Comparison of ENCODE assay signal across 14 cellular contexts in the genomic region with DNA sequence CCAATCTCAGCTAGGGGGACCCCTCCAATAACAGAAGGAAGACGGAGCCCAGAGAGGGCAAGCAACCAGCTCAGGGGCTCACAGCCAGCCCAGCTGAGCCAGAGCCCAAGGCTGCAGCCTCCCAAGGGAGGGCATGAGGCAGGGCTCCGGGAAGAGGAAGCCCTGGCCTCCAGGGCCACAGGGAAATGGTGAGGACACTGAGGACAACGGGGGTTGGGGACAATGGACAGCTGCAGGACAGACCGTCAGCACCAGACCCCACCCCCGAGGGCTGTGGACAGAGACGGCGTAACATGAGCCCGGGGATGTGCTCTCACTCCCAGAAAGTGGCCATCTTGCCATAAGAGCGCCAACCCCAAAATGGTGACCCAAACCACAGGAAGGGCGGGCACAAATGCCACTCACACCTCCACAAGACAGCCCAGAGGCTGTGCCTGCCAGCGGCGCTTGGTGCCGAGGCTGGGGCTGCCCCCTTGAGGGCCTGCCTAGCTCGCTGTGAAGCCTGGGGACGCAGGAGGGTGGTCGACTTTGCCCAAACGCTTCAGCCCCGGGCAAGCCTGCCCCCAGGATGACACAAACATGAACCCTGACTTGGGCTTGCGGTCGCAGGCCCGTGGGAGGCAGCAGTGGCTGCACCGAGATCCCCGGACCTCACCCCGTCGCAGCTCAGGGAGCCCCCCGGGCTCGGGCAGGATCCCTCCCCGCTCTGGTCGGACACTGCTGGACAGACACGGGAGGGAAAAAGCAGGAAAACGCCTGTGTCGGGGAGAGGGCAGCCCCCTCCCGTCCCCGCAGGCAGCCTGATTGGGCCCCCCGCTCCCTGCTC. TPM values are rescaled to one million over a fixed set of nuclear protein-coding genes. Genes with fewer than 3 reads are reported as not detected.
DNase-seq lines count a peak whose midpoint lies in the region; ATAC-seq, FAIRE-seq and TF ChIP-seq lines count a peak whose summit lies in the region.
"Had no signal": no experiment of that assay in that cellular context is flagged by ENCODE, and none has a peak within 500 bp of the region (broad histone marks: within the 10 kb centered on the region; RNA-seq: fewer than 3 reads in every experiment).

No MANE protein-coding gene starts in this region.

- no peak for TF ChIP-seq POLR2A in HepG2 (IDR thresholded peaks at IDR 0.05; ENCODE audit: insufficient read depth in 1 of 2, low read depth in 2 of 2, low read length in 2 of 2)
- TF ChIP-seq POLR2A in right lobe of liver (IDR thresholded peaks at IDR 0.05): no peak

- no peak for FAIRE-seq in HepG2 (lab: Jason Lieb, UNC)

- H3K4me1 Mint-ChIP-seq in naive thymus-derived CD4-positive, alpha-beta T cell: peaks cover 6 to 34% (median 27%) of the 10 kb centered on the region in 7 donors

- H2AFZ ChIP-seq in HepG2 (ENCODE audit: low read length): no peak overlapping the region

- in situ Hi-C loops in HepG2 (cut with HindIII; ENCODE audit: extremely low pct_ligation_motif_present, low pct_unique_long_range_greater_than_20kb): loop anchor here (5.0 kb wide), 1 partner anchor 53 kb away; no protein-coding TSS in a partner anchor

- H3K9me3 Mint-ChIP-seq in naive thymus-derived CD4-positive, alpha-beta T cell: no peaks in the 10 kb centered on the region
- H3K9me3 Mint-ChIP-seq: nephron had no signal

- H3K36me3 ChIP-seq in HepG2 (replicated peaks in 1 of 2; ENCODE audit: control insufficient read depth in 1 of 2, insufficient read depth in 2 of 2, low read length in 2 of 2): peaks cover 0 to 2% of the 10 kb centered on the region in 2 experiments; a peak in 1 of 5 replicates
- no peaks in the 10 kb centered on the region for H3K36me3 ChIP-seq in right lobe of liver
- no peaks in the 10 kb centered on the region for H3K36me3 ChIP-seq in effector memory CD4-positive, alpha-beta T cell (ENCODE audit: control insufficient read depth, insufficient read depth, low read length)
- H3K36me3 ChIP-seq in naive thymus-derived CD4-positive, alpha-beta T cell (ENCODE audit: control insufficient read depth in 2 of 3, insufficient read depth in 3 of 3, low read length in 3 of 3): no peaks in the 10 kb centered on the region
- H3K36me3 ChIP-seq: BE2C had no signal

- H3K36me3 Mint-ChIP-seq in naive thymus-derived CD4-positive, alpha-beta T cell: peaks cover 0 to 3% (median 0%) of the 10 kb centered on the region in 5 donors

- H3K27ac ChIP-seq in HepG2 (ENCODE audit: extremely low read length, insufficient read depth, low read length) (no peak overlapping the region), right lobe of liver (no peak overlapping the region)
- no peak overlapping the region for H3K27ac ChIP-seq in effector memory CD4-positive, alpha-beta T cell (ENCODE audit: insufficient read depth, low read length, poor library complexity, severe bottlenecking)
- peak overlapping the region; percentile 63 for H3K27ac ChIP-seq in naive thymus-derived CD4-positive, alpha-beta T cell (ENCODE audit: low read depth, low read length)

- H4K20me1 ChIP-seq in HepG2 (ENCODE audit: insufficient read depth, low read length): no peaks in the 10 kb centered on the region

- no peak for TF ChIP-seq RAD21 in HepG2 (CRISPR knock-in tag; IDR thresholded peaks at IDR 0.05)

- DNase-seq in HepG2 (ENCODE audit: low spot score) (no peak), right lobe of liver (no peak), HuH-7.5 (ENCODE audit: low spot score) (no peak), HT-29 (ENCODE audit: low spot score) (no peak)
- DNase-seq in effector memory CD4-positive, alpha-beta T cell: no peak
- peak in 1 of 9 donors; percentile 18 for DNase-seq in naive thymus-derived CD4-positive, alpha-beta T cell
- DNase-seq: activated CD8-positive, alpha-beta memory T cell treated with anti-CD3 and anti-CD28 coated beads, Interleukin-2, amount 50 U/mL, for 48 hours; BE2C; foreskin melanocyte; Kasumi-1 had no signal

- peaks cover 0 to 27% (median 0%) of the 10 kb centered on the region in 5 donors for H3K27me3 Mint-ChIP-seq in naive thymus-derived CD4-positive, alpha-beta T cell

- POLR2A ChIA-PET in HepG2 (lab: Yijun Ruan, JAX): no interaction called here
- POLR2A ChIA-PET in naive thymus-derived CD4-positive, alpha-beta T cell (lab: Charles Lee): interaction anchor here (0.9 to 2.1 kb wide), 3 partner anchors 7 to 871 kb away, joined by 3 to 9 read pairs (median 6); partner anchors contain the start of genes NLRP1 and PIMREG

- CTCF ChIA-PET in HepG2 (lab: Yijun Ruan, JAX; ENCODE audit: low intra/inter-chr PET ratio, low total read pairs): no interaction called here
- CTCF ChIA-PET in naive thymus-derived CD4-positive, alpha-beta T cell (lab: Charles Lee): no interaction called here

- no peak overlapping the region for H3K4me2 ChIP-seq in HepG2 (ENCODE audit: low read depth, low read length)

- H3K9me3 ChIP-seq in HepG2 (ENCODE audit: low read length): no peaks in the 10 kb centered on the region
- H3K9me3 ChIP-seq in right lobe of liver: no peaks in the 10 kb centered on the region
- no peaks in the 10 kb centered on the region for H3K9me3 ChIP-seq in effector memory CD4-positive, alpha-beta T cell (ENCODE audit: control insufficient read depth, low read length)
- no peaks in the 10 kb centered on the region for H3K9me3 ChIP-seq in naive thymus-derived CD4-positive, alpha-beta T cell (ENCODE audit: control insufficient read depth in 2 of 3, low read length in 3 of 3)
- H3K9me3 ChIP-seq: BE2C had no signal

- peak overlapping the region in 7 of 9 donors; percentile 9 to 90 (median 79) for H3K27ac Mint-ChIP-seq in naive thymus-derived CD4-positive, alpha-beta T cell
- H3K27ac Mint-ChIP-seq: nephron had no signal

- H3K4me3 ChIP-seq in HepG2 (replicated peaks in 1 of 3; ENCODE audit: insufficient read depth in 1 of 3, low read depth in 2 of 3, low read length in 3 of 3) (no peak overlapping the region), right lobe of liver (no peak overlapping the region)
- peak overlapping the region; percentile 41 for H3K4me3 ChIP-seq in effector memory CD4-positive, alpha-beta T cell (ENCODE audit: insufficient read depth, low read depth, low read length, poor library complexity, severe bottlenecking)
- peak overlapping the region; percentile 27 for H3K4me3 ChIP-seq in naive thymus-derived CD4-positive, alpha-beta T cell (ENCODE audit: low read length)

- H3K27me3 ChIP-seq in HepG2 (ENCODE audit: control insufficient read depth in 1 of 2, insufficient read depth in 2 of 2, low read length in 2 of 2) (peaks cover 0 to 3% of the 10 kb centered on the region in 2 experiments; a peak in 3 of 5 replicates), right lobe of liver (no peaks in the 10 kb centered on the region)
- H3K27me3 ChIP-seq in effector memory CD4-positive, alpha-beta T cell (replicated peaks; ENCODE audit: control insufficient read depth, insufficient read depth, low read length, poor library complexity, severe bottlenecking): no peaks in the 10 kb centered on the region
- no peaks in the 10 kb centered on the region for H3K27me3 ChIP-seq in naive thymus-derived CD4-positive, alpha-beta T cell (ENCODE audit: control insufficient read depth in 2 of 2, insufficient read depth in 2 of 2, low read length in 2 of 2)

- H3K4me1 ChIP-seq in HepG2 (ENCODE audit: insufficient read depth, low read length) (peaks cover 35% of the 10 kb centered on the region), right lobe of liver (no peaks in the 10 kb centered on the region)
- H3K4me1 ChIP-seq in effector memory CD4-positive, alpha-beta T cell (ENCODE audit: control insufficient read depth, insufficient read depth, low read length, poor library complexity, severe bottlenecking): peaks cover 6% of the 10 kb centered on the region
- peaks cover 0 to 8% of the 10 kb centered on the region in 2 donors for H3K4me1 ChIP-seq in naive thymus-derived CD4-positive, alpha-beta T cell (ENCODE audit: control insufficient read depth in 2 of 2, insufficient read depth in 2 of 2, low read length in 2 of 2)
- H3K4me1 ChIP-seq: BE2C had no signal

- intact Hi-C loops in HepG2 (cut with micrococcal nuclease; ENCODE audit: unreplicated experiment) (no loop called here), right lobe of liver (cut with DNase I) (no loop called here)
- intact Hi-C loops in naive thymus-derived CD4-positive, alpha-beta T cell (cut with micrococcal nuclease): loop anchor here in 1 of 2 donors (1.0 kb wide), 1 partner anchor 10 kb away; the partner anchor contains the start of gene PIMREG

- ATAC-seq in HepG2 (no peak), right lobe of liver (no peak), HG03095 (IDR thresholded peaks at IDR 0.05; ENCODE audit: unreplicated experiment) (no peak), GM18909 (IDR thresholded peaks at IDR 0.05; ENCODE audit: poor library complexity, unreplicated experiment) (no peak)
- peak; percentile 23 for ATAC-seq in naive thymus-derived CD4-positive, alpha-beta T cell

- no peak for TF ChIP-seq EP300 in HepG2 (IDR thresholded peaks at IDR 0.05; ENCODE audit: low read depth in 2 of 2, low read length in 2 of 2)
- TF ChIP-seq EP300 in HepG2 (CRISPR knock-in tag; IDR thresholded peaks at IDR 0.05; ENCODE audit: borderline replicate concordance): no peak

- 45% methylated on average over 5 of the region's 35 CpGs for WGBS in HepG2 (ENCODE audit: low lambda C conversion rate)
- WGBS in right lobe of liver (ENCODE audit: insufficient coverage, low coverage, low lambda C conversion rate, missing lambda C conversion rate): 57% methylated on average over 5 of the region's 35 CpGs

- no peaks in the 10 kb centered on the region for H3K79me2 ChIP-seq in HepG2 (ENCODE audit: insufficient read depth, low read length)

- BruUV-seq in HepG2 (replicated peaks; lab: Mats Ljungman, UMichigan): no TSS peak

- no peak for TF ChIP-seq CTCF in HepG2 (CRISPR knock-in tag; IDR thresholded peaks at IDR 0.05)
- no peak for TF ChIP-seq CTCF in right lobe of liver (IDR thresholded peaks at IDR 0.05)

- peak overlapping the region in 8 of 10 donors; percentile 50 to 77 (median 64) for H3K4me3 Mint-ChIP-seq in naive thymus-derived CD4-positive, alpha-beta T cell

- no peak overlapping the region for H3K9ac ChIP-seq in HepG2 (ENCODE audit: insufficient read depth, low read depth, low read length)

RNA-seq across cellular contexts. Expression of gene PIMREG, which starts 10.5 kb away (rescaled TPM):
- total RNA-seq in HepG2 (2016; rRNA removed; fragmentation: Illumina TruSeq; extraction: Trizol): 30.3 and 33.8 TPM in 2 replicates
- total RNA-seq in HepG2 (2016; cell fraction: cytosol; rRNA removed; fragmentation: Illumina TruSeq; extraction: Trizol; ENCODE audit: low read depth): 7.8 and 9.5 TPM in 2 replicates
- total RNA-seq in HepG2 (2016; cell fraction: insoluble cytoplasmic fraction; rRNA removed; fragmentation: Illumina TruSeq; extraction: Trizol): 29.3 and 34.9 TPM in 2 replicates
- total RNA-seq in HepG2 (2016; cell fraction: membrane; rRNA removed; fragmentation: Illumina TruSeq; extraction: Trizol): 14.8 and 15.2 TPM in 2 replicates
- 14.4 and 16.9 TPM in 2 replicates for total RNA-seq in HepG2 (2016; cell fraction: nucleus; rRNA removed; fragmentation: Illumina TruSeq; extraction: Trizol)
- polyA plus RNA-seq in HepG2 (2011; rRNA removed): 10.9 and 15.6 TPM in 2 replicates
- polyA plus RNA-seq in HepG2 (2011; cell fraction: cytosol; rRNA removed): 7.9 and 16.3 TPM in 2 replicates
- 10.1 and 14.2 TPM in 2 replicates for polyA plus RNA-seq in HepG2 (2011; cell fraction: nucleus; rRNA removed)
- 3.0 and 7.2 TPM in 2 replicates for polyA plus RNA-seq in HepG2 (2012)
- 8.3 and 8.8 TPM in 2 replicates for polyA plus RNA-seq in HepG2 (2016; cell fraction: cytosol; fragmentation: Illumina TruSeq; extraction: Trizol; ENCODE audit: low read depth)
- 36.2 and 37.7 TPM in 2 replicates for polyA plus RNA-seq in HepG2 (2016; cell fraction: insoluble cytoplasmic fraction; fragmentation: Illumina TruSeq; extraction: Trizol; ENCODE audit: low read depth)
- polyA plus RNA-seq in HepG2 (2016; cell fraction: membrane; fragmentation: Illumina TruSeq; extraction: Trizol; ENCODE audit: low read depth): 12.6 and 13.0 TPM in 2 replicates
- 23.4 and 26.5 TPM in 2 replicates for polyA plus RNA-seq in HepG2 (2016; cell fraction: nucleus; fragmentation: Illumina TruSeq; extraction: Trizol; ENCODE audit: insufficient read depth, low read depth)
- 10.1 and 24.0 TPM in 2 replicates for polyA minus RNA-seq in HepG2 (2011; rRNA and poly(A)+ RNA removed; ENCODE audit: low replicate concordance)
- polyA minus RNA-seq in HepG2 (2011; cell fraction: cytosol; rRNA and poly(A)+ RNA removed): 3.4 and 4.2 TPM in 2 replicates
- 2.9 and 4.1 TPM in 2 replicates for polyA minus RNA-seq in HepG2 (2011; cell fraction: nucleus; rRNA and poly(A)+ RNA removed)
- under 1 TPM in 2 of 6 experiments, not detected in 4; 0.18 to 0.37 TPM for total RNA-seq in right lobe of liver
- total RNA-seq in naive thymus-derived CD4-positive, alpha-beta T cell: 10 to 100 TPM in 1 of 5 experiments, under 1 TPM in 1, not detected in 3; 0.49 to 18.6 TPM
- under 1 TPM; 0.12 to 0.47 TPM for polyA plus RNA-seq in naive thymus-derived CD4-positive, alpha-beta T cell
- total RNA-seq in HT-29 (2014; rRNA removed; shearing (Covaris generic)): 97.8 and 111 TPM in 2 replicates

RNA-seq across cellular contexts. Expression of gene AIPL1, which starts 19.8 kb away (rescaled TPM):
- not detected in 2 replicates for total RNA-seq in HepG2 (2016; rRNA removed; fragmentation: Illumina TruSeq; extraction: Trizol)
- total RNA-seq in HepG2 (2016; cell fraction: cytosol; rRNA removed; fragmentation: Illumina TruSeq; extraction: Trizol; ENCODE audit: low read depth): not detected in 2 replicates
- total RNA-seq in HepG2 (2016; cell fraction: insoluble cytoplasmic fraction; rRNA removed; fragmentation: Illumina TruSeq; extraction: Trizol): not detected in 2 replicates
- total RNA-seq in HepG2 (2016; cell fraction: membrane; rRNA removed; fragmentation: Illumina TruSeq; extraction: Trizol): not detected in 2 replicates
- not detected in 2 replicates for total RNA-seq in HepG2 (2016; cell fraction: nucleus; rRNA removed; fragmentation: Illumina TruSeq; extraction: Trizol)
- not detected in 2 replicates for polyA plus RNA-seq in HepG2 (2011; rRNA removed)
- not detected in 2 replicates for polyA plus RNA-seq in HepG2 (2011; cell fraction: cytosol; rRNA removed)
- not detected in 2 replicates for polyA plus RNA-seq in HepG2 (2011; cell fraction: nucleus; rRNA removed)
- not detected in 2 replicates for polyA plus RNA-seq in HepG2 (2012)
- polyA plus RNA-seq in HepG2 (2016; cell fraction: cytosol; fragmentation: Illumina TruSeq; extraction: Trizol; ENCODE audit: low read depth): not detected in 2 replicates
- polyA plus RNA-seq in HepG2 (2016; cell fraction: insoluble cytoplasmic fraction; fragmentation: Illumina TruSeq; extraction: Trizol; ENCODE audit: low read depth): not detected in 2 replicates
- polyA plus RNA-seq in HepG2 (2016; cell fraction: membrane; fragmentation: Illumina TruSeq; extraction: Trizol; ENCODE audit: low read depth): not detected in 2 replicates
- polyA plus RNA-seq in HepG2 (2016; cell fraction: nucleus; fragmentation: Illumina TruSeq; extraction: Trizol; ENCODE audit: insufficient read depth, low read depth): not detected in 2 replicates
- not detected in 2 replicates for polyA minus RNA-seq in HepG2 (2011; rRNA and poly(A)+ RNA removed; ENCODE audit: low replicate concordance)
- not detected in 2 replicates for polyA minus RNA-seq in HepG2 (2011; cell fraction: cytosol; rRNA and poly(A)+ RNA removed)
- not detected in 2 replicates for polyA minus RNA-seq in HepG2 (2011; cell fraction: nucleus; rRNA and poly(A)+ RNA removed)
- total RNA-seq in right lobe of liver: not detected
- not detected for total RNA-seq in naive thymus-derived CD4-positive, alpha-beta T cell
- not detected for polyA plus RNA-seq in naive thymus-derived CD4-positive, alpha-beta T cell
- not detected in 2 replicates for total RNA-seq in HT-29 (2014; rRNA removed; shearing (Covaris generic))
- total RNA-seq: NCI-H460 had no signal

Comparison
In these comparisons a context has a peak if more than half of its experiments do, and no peak if none do; other contexts are left out.
1. H3K4me3 ChIP-seq: peak in effector memory CD4-positive, alpha-beta T cell (single experiment) and naive thymus-derived CD4-positive, alpha-beta T cell (single experiment); none in HepG2 (0 of 3) and right lobe of liver (0 of 3).